In genomic region chr15:39926526-39926925, GRCh38 we compare ENCODE assay signal across 22 cellular contexts. TPM values are rescaled to one million over a fixed set of nuclear protein-coding genes. Genes with fewer than 3 reads are reported as not detected.
"Had no signal": no experiment of that assay in that cellular context is flagged by ENCODE, and none has a peak within 500 bp of the region (broad histone marks: within the 10 kb centered on the region; RNA-seq: fewer than 3 reads in every experiment).

No MANE protein-coding gene starts in this region.

- H3K79me2 ChIP-seq: hepatocyte had no signal

- H3K4me1 ChIP-seq: left ventricle myocardium inferior, prostate gland, suprapubic skin, tibial artery had no signal

- H3K4me3 ChIP-seq: heart right ventricle, hepatocyte, left ventricle myocardium inferior, lung, mucosa of descending colon, ovary, prostate gland, skin epidermis, spleen, suprapubic skin, thoracic aorta, tibial artery had no signal

- DNase-seq: heart right ventricle; islet precursor cell; left ventricle myocardium inferior; midbrain; mucosa of descending colon; naive thymus-derived CD4-positive, alpha-beta T cell; ovary; retina; right cardiac atrium; spleen; stimulated activated CD4-positive, alpha-beta T cell treated with anti-CD3 and anti-CD28 coated beads, Interleukin-4, amount 100 ng/mL, for 24 hours; stimulated activated naive CD4-positive, alpha-beta T cell; tibial artery had no signal

- H3K4me2 ChIP-seq: hepatocyte had no signal

- ATAC-seq: heart right ventricle; mucosa of descending colon; naive thymus-derived CD4-positive, alpha-beta T cell; natural killer cell treated with Interleukin-12 subunit alpha and Interleukin-12 subunit beta and Interleukin-15 and Interleukin-18, amount 100 ng/mL, for 72 hours; right cardiac atrium; sciatic nerve; stimulated activated effector memory CD8-positive, alpha-beta T cell treated with anti-CD3 and anti-CD28 coated beads, Interleukin-12 subunit alpha, Interleukin-12 subunit beta, amount 100 ng/mL, for 72 hours had no signal

- H3K36me3 ChIP-seq: heart right ventricle, left ventricle myocardium inferior, ovary, prostate gland, spleen, suprapubic skin, thoracic aorta, tibial artery had no signal

- H3K9me3 ChIP-seq: heart right ventricle, left ventricle myocardium inferior, mucosa of descending colon, ovary, prostate gland, spleen, suprapubic skin, thoracic aorta, tibial artery had no signal

- H2AFZ ChIP-seq: hepatocyte had no signal

- H3K27me3 ChIP-seq: heart right ventricle, hepatocyte, ovary, spleen, suprapubic skin, tibial artery had no signal

- H3K27ac ChIP-seq: heart right ventricle, hepatocyte, left ventricle myocardium inferior, ovary, prostate gland, skin epidermis, spleen, suprapubic skin, thoracic aorta, tibial artery had no signal

RNA-seq across cellular contexts. Expression of gene GPR176, which starts 6.5 kb away (rescaled TPM):
- polyA plus RNA-seq: naive thymus-derived CD4-positive, alpha-beta T cell had no signal
